In the genomic region with DNA sequence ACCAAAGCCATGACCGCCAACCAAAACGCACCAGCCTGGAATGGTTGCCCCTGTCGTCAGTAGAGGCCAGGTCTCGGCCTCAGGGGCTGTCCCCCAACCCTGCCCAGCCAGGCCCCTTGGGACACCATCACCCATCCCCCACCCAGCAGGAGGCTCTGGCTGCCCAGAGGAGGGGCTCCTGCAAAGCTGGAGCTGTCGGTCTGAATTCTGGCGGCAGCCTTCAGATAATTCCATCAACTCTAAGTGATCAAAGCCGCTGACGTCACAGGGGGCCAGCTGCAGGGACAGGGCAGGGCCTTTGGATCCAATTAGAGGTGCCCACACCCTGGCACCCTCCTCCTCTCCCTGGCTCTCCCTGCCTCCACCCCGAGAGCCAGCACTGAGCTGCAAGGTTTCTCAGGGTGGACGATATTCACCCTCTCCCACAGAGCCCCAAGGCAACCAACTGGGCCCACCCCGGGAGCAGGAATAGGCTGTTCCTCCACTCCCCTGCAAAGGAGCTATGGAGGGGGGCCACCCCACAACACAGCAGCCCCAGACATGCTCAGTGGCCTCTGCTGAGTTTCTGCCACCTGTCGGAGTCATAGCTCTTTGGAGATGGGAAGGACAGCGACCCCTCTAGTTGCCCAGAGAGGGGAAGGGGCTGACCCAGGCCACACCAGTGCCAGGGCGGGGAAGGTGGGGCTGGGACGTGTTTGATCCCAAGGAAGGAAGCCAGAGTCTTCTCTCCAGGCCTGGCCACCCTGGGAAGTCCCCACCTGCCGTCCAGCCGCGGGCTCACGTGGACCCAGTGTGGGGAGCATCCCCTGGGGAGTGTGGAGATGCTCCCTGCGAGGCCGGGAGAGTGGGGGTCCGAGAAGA, we compare ENCODE assay signal across 8 cellular contexts.
A peak's percentile ranks its signal among the peaks of the same experiment; 100 is the strongest.
DNase-seq lines count a peak whose midpoint lies in the region; ATAC-seq and TF ChIP-seq lines count a peak whose summit lies in the region.

No MANE protein-coding gene starts in this region.

- TF ChIP-seq CTCF in WTC11 (IDR thresholded peaks at IDR 0.05) (no peak), tibial artery (IDR thresholded peaks at IDR 0.05) (no peak)

- POLR2A ChIA-PET in WTC11 (lab: Charles Lee), result no interaction called here

- ATAC-seq in WTC11 (no peak), GM18502 (IDR thresholded peaks at IDR 0.05; ENCODE audit: poor library complexity, unreplicated experiment) (no peak)

- H3K36me3 ChIP-seq in tibial artery, result no peaks in the 10 kb centered on the region

- H3K27ac ChIP-seq in layer of hippocampus (ENCODE audit: low read depth, low read length), result peak overlapping the region; percentile 52
- H3K27ac ChIP-seq in tibial artery, result peak overlapping the region; percentile 47 to 57

- H3K27ac Mint-ChIP-seq in activated naive CD4-positive, alpha-beta T cell treated with anti-CD3 and anti-CD28 coated beads, Interleukin-2, amount 50 U/mL, for 24 hours, result peak overlapping the region; percentile 51
- no peak overlapping the region for H3K27ac Mint-ChIP-seq in WTC11

- CTCF ChIA-PET in WTC11 (lab: Charles Lee), result interaction anchor here (0.6 to 10.1 kb wide), 11 partner anchors 13 to 1865 kb away, joined by 3 to 343 read pairs (median 9); a partner anchor contains a TSS

- no peaks in the 10 kb centered on the region for H3K27me3 ChIP-seq in layer of hippocampus (ENCODE audit: control insufficient read depth, insufficient read depth, low read length)
- H3K27me3 ChIP-seq in tibial artery, result peaks cover 0 to 15% of the 10 kb centered on the region in 2 donors

- intact Hi-C loops in tibial artery (cut with DNase I; ENCODE audit: low total_unique reads), result loop anchor here (5.0 kb wide), 2 partner anchors 68 to 478 kb away; no protein-coding TSS in a partner anchor

- no peaks in the 10 kb centered on the region for H3K27me3 Mint-ChIP-seq in activated naive CD4-positive, alpha-beta T cell treated with anti-CD3 and anti-CD28 coated beads, Interleukin-2, amount 50 U/mL, for 24 hours
- H3K27me3 Mint-ChIP-seq in WTC11 (ENCODE audit: low read depth), result peaks cover 39% of the 10 kb centered on the region

- H3K4me3 ChIP-seq in tibial artery, result peak overlapping the region; percentile 63 to 65

- no peaks in the 10 kb centered on the region for H3K36me3 Mint-ChIP-seq in activated naive CD4-positive, alpha-beta T cell treated with anti-CD3 and anti-CD28 coated beads, Interleukin-2, amount 50 U/mL, for 24 hours
- H3K36me3 Mint-ChIP-seq in WTC11, result no peaks in the 10 kb centered on the region

- H3K9me3 ChIP-seq in tibial artery, result no peaks in the 10 kb centered on the region

- H3K4me1 ChIP-seq in tibial artery, result peaks cover 0 to 34% (median 26%) of the 10 kb centered on the region in 4 donors

- DNase-seq in activated naive CD4-positive, alpha-beta T cell treated with anti-CD3 and anti-CD28 coated beads, Interleukin-2, amount 50 U/mL, for 16 hours, result no peak
- DNase-seq in WTC11 (ENCODE audit: low spot score), result peak; percentile 39
- peak in 1 of 2 donors; percentile 71 for DNase-seq in tibial artery
- no peak for DNase-seq in GM03348 (ENCODE audit: low spot score)
- DNase-seq in stimulated activated CD4-positive, alpha-beta T cell treated with anti-CD3 and anti-CD28 coated beads, Interleukin-12 subunit alpha, Interleukin-12 subunit beta, amount 100 ng/mL, for 4 hours, result no peak

- H3K9me3 Mint-ChIP-seq in activated naive CD4-positive, alpha-beta T cell treated with anti-CD3 and anti-CD28 coated beads, Interleukin-2, amount 50 U/mL, for 24 hours, result no peaks in the 10 kb centered on the region
- H3K9me3 Mint-ChIP-seq in WTC11, result no peaks in the 10 kb centered on the region

- H3K4me1 Mint-ChIP-seq in activated naive CD4-positive, alpha-beta T cell treated with anti-CD3 and anti-CD28 coated beads, Interleukin-2, amount 50 U/mL, for 24 hours, result peaks cover 17% of the 10 kb centered on the region
- H3K4me1 Mint-ChIP-seq in WTC11, result peaks cover 22% of the 10 kb centered on the region

- H3K4me3 Mint-ChIP-seq in activated naive CD4-positive, alpha-beta T cell treated with anti-CD3 and anti-CD28 coated beads, Interleukin-2, amount 50 U/mL, for 24 hours, result peak overlapping the region; percentile 59
- H3K4me3 Mint-ChIP-seq in WTC11, result peak overlapping the region; percentile 61

TF ChIP-seq in WTC11, 78 proteins besides CTCF, POLR2A, EP300 and RAD21:
- 0 out of 2 replicates have a peak, but pooled peaks have one; percentile 40 for TF ChIP-seq TP53 (CRISPR knock-in tag; IDR thresholded peaks at IDR 0.05)
- TF ChIP-seq, protein P1, sequence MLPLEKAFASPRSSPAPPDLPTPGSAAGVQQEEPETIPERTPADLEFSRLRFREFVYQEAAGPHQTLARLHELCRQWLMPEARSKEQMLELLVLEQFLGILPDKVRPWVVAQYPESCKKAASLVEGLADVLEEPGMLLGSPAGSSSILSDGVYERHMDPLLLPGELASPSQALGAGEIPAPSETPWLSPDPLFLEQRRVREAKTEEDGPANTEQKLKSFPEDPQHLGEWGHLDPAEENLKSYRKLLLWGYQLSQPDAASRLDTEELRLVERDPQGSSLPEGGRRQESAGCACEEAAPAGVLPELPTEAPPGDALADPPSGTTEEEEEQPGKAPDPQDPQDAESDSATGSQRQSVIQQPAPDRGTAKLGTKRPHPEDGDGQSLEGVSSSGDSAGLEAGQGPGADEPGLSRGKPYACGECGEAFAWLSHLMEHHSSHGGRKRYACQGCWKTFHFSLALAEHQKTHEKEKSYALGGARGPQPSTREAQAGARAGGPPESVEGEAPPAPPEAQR (CRISPR knock-in tag; IDR thresholded peaks at IDR 0.05), result no peak
- TF ChIP-seq, protein P2, sequence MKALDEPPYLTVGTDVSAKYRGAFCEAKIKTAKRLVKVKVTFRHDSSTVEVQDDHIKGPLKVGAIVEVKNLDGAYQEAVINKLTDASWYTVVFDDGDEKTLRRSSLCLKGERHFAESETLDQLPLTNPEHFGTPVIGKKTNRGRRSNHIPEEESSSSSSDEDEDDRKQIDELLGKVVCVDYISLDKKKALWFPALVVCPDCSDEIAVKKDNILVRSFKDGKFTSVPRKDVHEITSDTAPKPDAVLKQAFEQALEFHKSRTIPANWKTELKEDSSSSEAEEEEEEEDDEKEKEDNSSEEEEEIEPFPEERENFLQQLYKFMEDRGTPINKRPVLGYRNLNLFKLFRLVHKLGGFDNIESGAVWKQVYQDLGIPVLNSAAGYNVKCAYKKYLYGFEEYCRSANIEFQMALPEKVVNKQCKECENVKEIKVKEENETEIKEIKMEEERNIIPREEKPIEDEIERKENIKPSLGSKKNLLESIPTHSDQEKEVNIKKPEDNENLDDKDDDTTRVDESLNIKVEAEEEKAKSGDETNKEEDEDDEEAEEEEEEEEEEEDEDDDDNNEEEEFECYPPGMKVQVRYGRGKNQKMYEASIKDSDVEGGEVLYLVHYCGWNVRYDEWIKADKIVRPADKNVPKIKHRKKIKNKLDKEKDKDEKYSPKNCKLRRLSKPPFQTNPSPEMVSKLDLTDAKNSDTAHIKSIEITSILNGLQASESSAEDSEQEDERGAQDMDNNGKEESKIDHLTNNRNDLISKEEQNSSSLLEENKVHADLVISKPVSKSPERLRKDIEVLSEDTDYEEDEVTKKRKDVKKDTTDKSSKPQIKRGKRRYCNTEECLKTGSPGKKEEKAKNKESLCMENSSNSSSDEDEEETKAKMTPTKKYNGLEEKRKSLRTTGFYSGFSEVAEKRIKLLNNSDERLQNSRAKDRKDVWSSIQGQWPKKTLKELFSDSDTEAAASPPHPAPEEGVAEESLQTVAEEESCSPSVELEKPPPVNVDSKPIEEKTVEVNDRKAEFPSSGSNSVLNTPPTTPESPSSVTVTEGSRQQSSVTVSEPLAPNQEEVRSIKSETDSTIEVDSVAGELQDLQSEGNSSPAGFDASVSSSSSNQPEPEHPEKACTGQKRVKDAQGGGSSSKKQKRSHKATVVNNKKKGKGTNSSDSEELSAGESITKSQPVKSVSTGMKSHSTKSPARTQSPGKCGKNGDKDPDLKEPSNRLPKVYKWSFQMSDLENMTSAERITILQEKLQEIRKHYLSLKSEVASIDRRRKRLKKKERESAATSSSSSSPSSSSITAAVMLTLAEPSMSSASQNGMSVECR (CRISPR knock-in tag; IDR thresholded peaks at IDR 0.05; ENCODE audit: borderline replicate concordance), result 0 out of 2 replicates have a peak, but pooled peaks have one; percentile 13
